Comparison of ENCODE assay signal across 31 cellular contexts in the genomic region with DNA sequence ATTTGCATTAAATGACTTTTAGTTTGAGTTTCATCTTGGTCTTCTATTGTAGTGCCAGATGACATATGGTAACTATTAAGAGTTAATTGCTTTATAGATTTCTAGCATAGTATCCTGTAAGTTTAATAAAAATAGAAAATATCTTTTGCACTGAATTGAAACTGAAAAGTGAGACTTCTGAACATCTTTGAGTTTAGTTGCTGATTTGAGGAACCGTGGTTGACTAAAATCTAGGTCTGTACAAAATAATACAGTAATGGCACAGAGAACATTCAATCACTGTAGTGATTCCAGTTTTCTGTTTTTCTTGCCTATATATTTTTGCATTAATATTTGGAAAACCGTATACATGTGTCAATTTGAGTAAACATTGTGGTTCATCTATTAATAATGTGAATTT.
"Had no signal": no experiment of that assay in that cellular context is flagged by ENCODE, and none has a peak within 500 bp of the region (broad histone marks: within the 10 kb centered on the region; RNA-seq: fewer than 3 reads in every experiment).

No MANE protein-coding gene starts in this region.

- DNase-seq: activated B cell treated with CpG ODN at 0.5 μM for 24 hours; activated CD4-positive, alpha-beta T cell treated with anti-CD3 and anti-CD28 coated beads for 1 hour; activated CD4-positive, alpha-beta T cell treated with anti-CD3 and anti-CD28 coated beads for 48 hours; activated CD4-positive, alpha-beta T cell treated with anti-CD3 and anti-CD28 coated beads, Interleukin-2, amount 50 U/mL, for 4 hours; activated CD8-positive, alpha-beta T cell treated with anti-CD3 and anti-CD28 coated beads, Interleukin-2, amount 10 ng/mL, durations not matched to agents 7 days and 5 days; activated gamma-delta T cell; activated naive CD4-positive, alpha-beta T cell treated with Interleukin-2 at 50 U/mL for 16 hours; activated naive CD8-positive, alpha-beta T cell treated with anti-CD3 and anti-CD28 coated beads, Interleukin-2, amount 10 ng/mL, durations not matched to agents 7 days and 5 days; activated T-cell treated with anti-CD3 and anti-CD28 coated beads, Interleukin-2, amount 50 U/mL, for 24 hours; amygdala; colonic mucosa; NCI-H1105; NCI-H1417 treated with DMSO at 0.1 percent for 48 hours; NCI-H187 treated with DMSO at 0.1 percent for 48 hours; NCI-H2081; NCI-H2171 treated with DMSO at 0.1 percent for 48 hours; NCI-H226; NCI-H446 treated with DMSO at 0.1 percent for 48 hours; NCI-H524; NCI-H69; NCI-H82; SHP77; SJCRH30; T-helper 1 cell; T-helper 2 cell; T-helper 9 cell had no signal

- H3K36me3 ChIP-seq: ascending aorta, cardiac muscle cell, colonic mucosa, SJCRH30 had no signal

- H3K9me3 ChIP-seq: ascending aorta, colonic mucosa, SJCRH30 had no signal

- H3K27ac ChIP-seq: ascending aorta, cardiac muscle cell, colonic mucosa, SJCRH30, SK-N-MC, VCaP had no signal

- H3K4me3 ChIP-seq: ascending aorta, cardiac muscle cell, colonic mucosa, SJCRH30, SK-N-MC had no signal

- ATAC-seq: activated CD8-positive, alpha-beta T cell treated with anti-CD3 and anti-CD28 coated beads, Interleukin-2, amount 10 ng/mL, durations not matched to agents 7 days and 5 days; Panc1 had no signal

- H3K27me3 ChIP-seq: ascending aorta, cardiac muscle cell, colonic mucosa, SJCRH30 had no signal

- H3K4me1 ChIP-seq: ascending aorta, colonic mucosa, SJCRH30 had no signal
